ENCODE assay signal across 2 cellular contexts in the genomic region with DNA sequence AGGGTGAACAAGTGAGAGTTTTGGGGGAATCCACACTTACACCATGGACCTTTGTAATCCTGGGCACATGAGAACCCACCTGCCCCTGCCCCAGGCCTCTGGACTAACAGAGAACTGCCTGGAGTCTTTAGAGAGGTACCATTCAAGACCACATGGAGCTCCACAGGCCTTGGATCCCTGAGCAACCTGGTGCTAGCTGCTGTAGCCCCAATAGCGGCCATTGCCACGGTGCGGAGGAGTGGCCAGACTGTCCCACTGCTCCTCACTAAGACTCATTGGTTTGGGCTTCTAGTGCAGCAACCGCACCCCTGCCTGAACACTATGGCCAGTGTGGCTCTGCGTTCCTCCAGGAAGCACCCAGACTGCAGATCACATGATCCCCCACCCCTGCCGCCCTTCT.
TF ChIP-seq lines count a peak whose summit lies in the region.

No MANE protein-coding gene starts in this region.

TF ChIP-seq in A549, 52 proteins besides CTCF, POLR2A, EP300 and RAD21:
- TF ChIP-seq, protein P1, sequence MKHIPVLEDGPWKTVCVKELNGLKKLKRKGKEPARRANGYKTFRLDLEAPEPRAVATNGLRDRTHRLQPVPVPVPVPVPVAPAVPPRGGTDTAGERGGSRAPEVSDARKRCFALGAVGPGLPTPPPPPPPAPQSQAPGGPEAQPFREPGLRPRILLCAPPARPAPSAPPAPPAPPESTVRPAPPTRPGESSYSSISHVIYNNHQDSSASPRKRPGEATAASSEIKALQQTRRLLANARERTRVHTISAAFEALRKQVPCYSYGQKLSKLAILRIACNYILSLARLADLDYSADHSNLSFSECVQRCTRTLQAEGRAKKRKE (CRISPR knock-in tag; IDR thresholded peaks at IDR 0.05; ENCODE audit: low read depth): no peak
- no peak for TF ChIP-seq KDM1A (IDR thresholded peaks at IDR 0.05; ENCODE audit: low read depth)
- no peak for TF ChIP-seq POLR2AphosphoS2 (conservative IDR thresholded peaks at IDR 0.05; ENCODE audit: low read length)
- TF ChIP-seq, protein P2, sequence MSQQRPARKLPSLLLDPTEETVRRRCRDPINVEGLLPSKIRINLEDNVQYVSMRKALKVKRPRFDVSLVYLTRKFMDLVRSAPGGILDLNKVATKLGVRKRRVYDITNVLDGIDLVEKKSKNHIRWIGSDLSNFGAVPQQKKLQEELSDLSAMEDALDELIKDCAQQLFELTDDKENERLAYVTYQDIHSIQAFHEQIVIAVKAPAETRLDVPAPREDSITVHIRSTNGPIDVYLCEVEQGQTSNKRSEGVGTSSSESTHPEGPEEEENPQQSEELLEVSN (IDR thresholded peaks at IDR 0.05; ENCODE audit: borderline replicate concordance, low read depth): no peak
- TF ChIP-seq PHF8 (IDR thresholded peaks at IDR 0.05; ENCODE audit: borderline replicate concordance, low read depth): no peak
- TF ChIP-seq MAFK (IDR thresholded peaks at IDR 0.05; ENCODE audit: partially characterized antibody): no peak
- no peak for TF ChIP-seq HDAC2 (IDR thresholded peaks at IDR 0.05)
- no peak for TF ChIP-seq BHLHE40 (IDR thresholded peaks at IDR 0.05; ENCODE audit: low read depth, low read length)
- no peak for TF ChIP-seq FOSL2 (IDR thresholded peaks at IDR 0.05)
- TF ChIP-seq FOSL2 (CRISPR knock-in tag; IDR thresholded peaks at IDR 0.05): no peak
- TF ChIP-seq ZFP36 (IDR thresholded peaks at IDR 0.05; ENCODE audit: borderline replicate concordance, partially characterized antibody): no peak
- TF ChIP-seq MYC (IDR thresholded peaks at IDR 0.05; ENCODE audit: borderline replicate concordance, low read length): no peak
- TF ChIP-seq ESRRA (IDR thresholded peaks at IDR 0.05; ENCODE audit: borderline replicate concordance, low read length): no peak
- TF ChIP-seq RFX5 (IDR thresholded peaks at IDR 0.05): no peak
- TF ChIP-seq, protein P3, sequence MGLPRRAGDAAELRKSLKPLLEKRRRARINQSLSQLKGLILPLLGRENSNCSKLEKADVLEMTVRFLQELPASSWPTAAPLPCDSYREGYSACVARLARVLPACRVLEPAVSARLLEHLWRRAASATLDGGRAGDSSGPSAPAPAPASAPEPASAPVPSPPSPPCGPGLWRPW (IDR thresholded peaks at IDR 0.05): no peak
- TF ChIP-seq HEYL (CRISPR knock-in tag; IDR thresholded peaks at IDR 0.05): no peak
- no peak for TF ChIP-seq RARB (CRISPR knock-in tag; IDR thresholded peaks at IDR 0.05)

TF ChIP-seq in K562, 482 proteins besides CTCF, POLR2A, EP300 and RAD21:
- TF ChIP-seq, protein P4, sequence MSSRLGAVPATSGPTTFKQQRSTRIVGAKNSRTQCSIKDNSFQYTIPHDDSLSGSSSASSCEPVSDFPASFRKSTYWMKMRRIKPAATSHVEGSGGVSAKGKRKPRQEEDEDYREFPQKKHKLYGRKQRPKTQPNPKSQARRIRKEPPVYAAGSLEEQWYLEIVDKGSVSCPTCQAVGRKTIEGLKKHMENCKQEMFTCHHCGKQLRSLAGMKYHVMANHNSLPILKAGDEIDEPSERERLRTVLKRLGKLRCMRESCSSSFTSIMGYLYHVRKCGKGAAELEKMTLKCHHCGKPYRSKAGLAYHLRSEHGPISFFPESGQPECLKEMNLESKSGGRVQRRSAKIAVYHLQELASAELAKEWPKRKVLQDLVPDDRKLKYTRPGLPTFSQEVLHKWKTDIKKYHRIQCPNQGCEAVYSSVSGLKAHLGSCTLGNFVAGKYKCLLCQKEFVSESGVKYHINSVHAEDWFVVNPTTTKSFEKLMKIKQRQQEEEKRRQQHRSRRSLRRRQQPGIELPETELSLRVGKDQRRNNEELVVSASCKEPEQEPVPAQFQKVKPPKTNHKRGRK (tag; IDR thresholded peaks at IDR 0.05): no peak
- TF ChIP-seq, protein P5, sequence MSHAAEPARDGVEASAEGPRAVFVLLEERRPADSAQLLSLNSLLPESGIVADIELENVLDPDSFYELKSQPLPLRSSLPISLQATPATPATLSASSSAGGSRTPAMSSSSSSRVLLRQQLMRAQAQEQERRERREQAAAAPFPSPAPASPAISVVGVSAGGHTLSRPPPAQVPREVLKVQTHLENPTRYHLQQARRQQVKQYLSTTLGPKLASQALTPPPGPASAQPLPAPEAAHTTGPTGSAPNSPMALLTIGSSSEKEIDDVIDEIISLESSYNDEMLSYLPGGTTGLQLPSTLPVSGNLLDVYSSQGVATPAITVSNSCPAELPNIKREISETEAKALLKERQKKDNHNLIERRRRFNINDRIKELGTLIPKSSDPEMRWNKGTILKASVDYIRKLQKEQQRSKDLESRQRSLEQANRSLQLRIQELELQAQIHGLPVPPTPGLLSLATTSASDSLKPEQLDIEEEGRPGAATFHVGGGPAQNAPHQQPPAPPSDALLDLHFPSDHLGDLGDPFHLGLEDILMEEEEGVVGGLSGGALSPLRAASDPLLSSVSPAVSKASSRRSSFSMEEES (CRISPR knock-in tag; IDR thresholded peaks at IDR 0.05): peak; percentile 36; the same call in 1 of the 2 replicates
- no peak for TF ChIP-seq ZNF586 (CRISPR knock-in tag; conservative IDR thresholded peaks at IDR 0.05)
- no peak for TF ChIP-seq ZNF184 (CRISPR knock-in tag; IDR thresholded peaks at IDR 0.05)
- TF ChIP-seq YY1 (IDR thresholded peaks at IDR 0.05; ENCODE audit: borderline replicate concordance in 1 of 3, control insufficient read depth in 1 of 3, extremely low read depth in 1 of 3, insufficient read depth in 3 of 3, insufficient read length in 1 of 3, insufficient replicate concordance in 2 of 3, low read depth in 1 of 3, low read length in 2 of 3): peak in 1 of 3 experiments; percentile 26
